22 cellular contexts compared by ENCODE assay signal in genomic region chr11:115942043-115942442, GRCh38.
"Had no signal": no experiment of that assay in that cellular context is flagged by ENCODE, and none has a peak within 500 bp of the region (broad histone marks: within the 10 kb centered on the region; RNA-seq: fewer than 3 reads in every experiment).

No MANE protein-coding gene starts in this region.

- DNase-seq: activated B cell treated with CpG ODN at 0.5 μM for 24 hours; activated CD4-positive, alpha-beta memory T cell treated with anti-CD3 and anti-CD28 coated beads, Interleukin-2, amount 10 ng/mL, durations not matched to agents 7 days and 5 days; activated CD4-positive, alpha-beta T cell treated with anti-CD3 and anti-CD28 coated beads for 4 hours; activated CD8-positive, alpha-beta memory T cell treated with anti-CD3 and anti-CD28 coated beads, Interleukin-2, amount 10 ng/mL, durations not matched to agents 7 days and 5 days; activated naive CD4-positive, alpha-beta T cell treated with anti-CD3 and anti-CD28 coated beads, Interleukin-2, amount 10 ng/mL, durations not matched to agents 7 days and 5 days; activated naive CD8-positive, alpha-beta T cell treated with anti-CD3 and anti-CD28 coated beads, Interleukin-2, amount 50 U/mL, for 24 hours; activated T-cell treated with anti-CD3 and anti-CD28 coated beads, Interleukin-2, amount 50 U/mL, for 1 hour; effector memory CD8-positive, alpha-beta T cell; glutamatergic neuron; naive thymus-derived CD4-positive, alpha-beta T cell; spleen; stimulated activated CD4-positive, alpha-beta T cell treated with anti-CD3 and anti-CD28 coated beads, Interleukin-4, amount 100 ng/mL, for 4 hours had no signal

- H3K27ac Mint-ChIP-seq: activated B cell treated with CpG ODN at 0.5 μM for 24 hours; activated CD4-positive, alpha-beta memory T cell treated with anti-CD3 and anti-CD28 coated beads, Interleukin-2, amount 10 ng/mL, durations not matched to agents 7 days and 5 days; activated CD8-positive, alpha-beta memory T cell treated with anti-CD3 and anti-CD28 coated beads, Interleukin-2, amount 10 ng/mL, durations not matched to agents 7 days and 5 days; activated naive CD4-positive, alpha-beta T cell treated with anti-CD3 and anti-CD28 coated beads, Interleukin-2, amount 10 ng/mL, durations not matched to agents 7 days and 5 days; activated naive CD8-positive, alpha-beta T cell treated with anti-CD3 and anti-CD28 coated beads, Interleukin-2, amount 50 U/mL, for 24 hours; effector memory CD8-positive, alpha-beta T cell; memory B cell; naive thymus-derived CD4-positive, alpha-beta T cell; neural progenitor cell; stimulated activated memory B cell treated with anti-CD40 and anti-IgM and Interleukin-4, amounts not matched to agents 10 μg/mL and 1 μg/mL and 100 μg/mL, for 72 hours; T-cell had no signal

- H3K27me3 ChIP-seq: right lobe of liver, testis, upper lobe of left lung had no signal

- H3K4me3 Mint-ChIP-seq: activated B cell treated with CpG ODN at 0.5 μM for 24 hours; activated CD4-positive, alpha-beta memory T cell treated with anti-CD3 and anti-CD28 coated beads, Interleukin-2, amount 10 ng/mL, durations not matched to agents 7 days and 5 days; activated CD8-positive, alpha-beta memory T cell treated with anti-CD3 and anti-CD28 coated beads, Interleukin-2, amount 10 ng/mL, durations not matched to agents 7 days and 5 days; activated naive CD4-positive, alpha-beta T cell treated with anti-CD3 and anti-CD28 coated beads, Interleukin-2, amount 10 ng/mL, durations not matched to agents 7 days and 5 days; activated naive CD8-positive, alpha-beta T cell treated with anti-CD3 and anti-CD28 coated beads, Interleukin-2, amount 50 U/mL, for 24 hours; effector memory CD8-positive, alpha-beta T cell; memory B cell; naive thymus-derived CD4-positive, alpha-beta T cell; neural progenitor cell; stimulated activated memory B cell treated with anti-CD40 and anti-IgM and Interleukin-4, amounts not matched to agents 10 μg/mL and 1 μg/mL and 100 μg/mL, for 72 hours; T-cell had no signal

- H3K4me3 ChIP-seq: left lung, mucosa of descending colon, neural progenitor cell, right lobe of liver, spleen, testis, upper lobe of left lung had no signal

- H3K36me3 Mint-ChIP-seq: activated CD8-positive, alpha-beta memory T cell treated with anti-CD3 and anti-CD28 coated beads, Interleukin-2, amount 10 ng/mL, durations not matched to agents 7 days and 5 days; activated naive CD4-positive, alpha-beta T cell treated with anti-CD3 and anti-CD28 coated beads, Interleukin-2, amount 10 ng/mL, durations not matched to agents 7 days and 5 days; memory B cell; naive thymus-derived CD4-positive, alpha-beta T cell; neural progenitor cell; stimulated activated memory B cell treated with anti-CD40 and anti-IgM and Interleukin-4, amounts not matched to agents 10 μg/mL and 1 μg/mL and 100 μg/mL, for 72 hours; T-cell had no signal

- H3K4me1 Mint-ChIP-seq: activated B cell treated with CpG ODN at 0.5 μM for 24 hours; activated CD4-positive, alpha-beta memory T cell treated with anti-CD3 and anti-CD28 coated beads, Interleukin-2, amount 10 ng/mL, durations not matched to agents 7 days and 5 days; activated CD8-positive, alpha-beta memory T cell treated with anti-CD3 and anti-CD28 coated beads, Interleukin-2, amount 10 ng/mL, durations not matched to agents 7 days and 5 days; activated naive CD4-positive, alpha-beta T cell treated with anti-CD3 and anti-CD28 coated beads, Interleukin-2, amount 10 ng/mL, durations not matched to agents 7 days and 5 days; activated naive CD8-positive, alpha-beta T cell treated with anti-CD3 and anti-CD28 coated beads, Interleukin-2, amount 50 U/mL, for 24 hours; naive thymus-derived CD4-positive, alpha-beta T cell; T-cell had no signal

- H3K27me3 Mint-ChIP-seq: activated CD8-positive, alpha-beta memory T cell treated with anti-CD3 and anti-CD28 coated beads, Interleukin-2, amount 10 ng/mL, durations not matched to agents 7 days and 5 days; activated naive CD4-positive, alpha-beta T cell treated with anti-CD3 and anti-CD28 coated beads, Interleukin-2, amount 10 ng/mL, durations not matched to agents 7 days and 5 days; activated naive CD8-positive, alpha-beta T cell treated with anti-CD3 and anti-CD28 coated beads, Interleukin-2, amount 50 U/mL, for 24 hours had no signal

- H3K36me3 ChIP-seq: left lung, neural progenitor cell, right lobe of liver, spleen, upper lobe of left lung had no signal

- H3K27ac ChIP-seq: left lung, neural progenitor cell, right lobe of liver, spleen, testis, upper lobe of left lung had no signal

- H3K4me1 ChIP-seq: left lung, neural progenitor cell, right lobe of liver, spleen, testis, upper lobe of left lung had no signal

- FAIRE-seq: bronchial epithelial cell had no signal

- H3K9me3 ChIP-seq: left lung, mucosa of descending colon, right lobe of liver, spleen, testis, upper lobe of left lung had no signal

- ATAC-seq: activated CD8-positive, alpha-beta memory T cell treated with anti-CD3 and anti-CD28 coated beads, Interleukin-2, amount 10 ng/mL, durations not matched to agents 7 days and 5 days; activated naive CD8-positive, alpha-beta T cell treated with anti-CD3 and anti-CD28 coated beads, Interleukin-2, amount 50 U/mL, for 24 hours; effector memory CD8-positive, alpha-beta T cell; T-cell had no signal

- H3K9me3 Mint-ChIP-seq: activated B cell treated with CpG ODN at 0.5 μM for 24 hours; activated CD4-positive, alpha-beta memory T cell treated with anti-CD3 and anti-CD28 coated beads, Interleukin-2, amount 10 ng/mL, durations not matched to agents 7 days and 5 days; activated naive CD8-positive, alpha-beta T cell treated with anti-CD3 and anti-CD28 coated beads, Interleukin-2, amount 50 U/mL, for 24 hours; neural progenitor cell had no signal
